Comparison of ENCODE assay signal across 2 cellular contexts in the genomic region with DNA sequence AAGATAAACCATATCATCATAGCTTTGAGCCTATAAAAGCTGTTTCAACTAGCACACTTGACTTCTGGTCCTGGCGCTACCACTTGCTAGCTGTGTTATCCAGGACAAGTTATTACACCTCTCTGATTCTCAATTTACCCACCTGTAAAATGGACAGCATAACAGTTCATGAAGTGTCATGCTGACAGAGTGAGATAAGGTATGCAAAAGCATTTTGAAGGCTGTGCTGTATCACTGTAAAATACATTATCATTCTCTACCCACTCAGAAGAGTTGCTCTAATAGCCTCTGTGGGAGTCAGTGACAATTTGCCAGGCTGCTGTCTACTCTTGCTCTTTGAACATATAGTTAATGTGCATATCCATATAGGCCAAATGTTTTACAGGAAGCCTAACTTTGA.
TF ChIP-seq lines count a peak whose summit lies in the region.

No MANE protein-coding gene starts in this region.

TF ChIP-seq in HepG2, 621 proteins besides CTCF, POLR2A, EP300 and RAD21:
- TF ChIP-seq ZNF629 (CRISPR knock-in tag; conservative IDR thresholded peaks at IDR 0.05) (0 out of 2 replicates have a peak, but pooled peaks have one; percentile 28), RARA (CRISPR knock-in tag; IDR thresholded peaks at IDR 0.05) (no peak), MEIS2 (CRISPR knock-in tag; IDR thresholded peaks at IDR 0.05) (no peak)

TF ChIP-seq in H1, 55 proteins besides CTCF, POLR2A, EP300 and RAD21:
- no peak for TF ChIP-seq RNF2 (IDR thresholded peaks at IDR 0.05; ENCODE audit: borderline replicate concordance, low read depth, low read length, missing control alignments, poor library complexity, severe bottlenecking)
- TF ChIP-seq CBX8 (IDR thresholded peaks at IDR 0.05; ENCODE audit: borderline replicate concordance, low read depth, low read length): no peak
- TF ChIP-seq CHD1 (IDR thresholded peaks at IDR 0.05; ENCODE audit: low read depth, low read length): no peak
- TF ChIP-seq CHD7 (IDR thresholded peaks at IDR 0.05; ENCODE audit: insufficient replicate concordance, low read length): no peak
- TF ChIP-seq MAFK (IDR thresholded peaks at IDR 0.05; ENCODE audit: low read depth, low read length): no peak
- TF ChIP-seq TEAD4 (IDR thresholded peaks at IDR 0.05; ENCODE audit: low read depth, low read length): no peak
- no peak for TF ChIP-seq NRF1 (IDR thresholded peaks at IDR 0.05; ENCODE audit: low read depth, low read length)
- TF ChIP-seq JUND (IDR thresholded peaks at IDR 0.05; ENCODE audit: low read length): no peak
- no peak for TF ChIP-seq SP4 (IDR thresholded peaks at IDR 0.05; ENCODE audit: low read length)
- TF ChIP-seq ATF2 (IDR thresholded peaks at IDR 0.05; ENCODE audit: low read length): no peak
- TF ChIP-seq KDM1A (IDR thresholded peaks at IDR 0.05; ENCODE audit: borderline replicate concordance, low read length): no peak
- TF ChIP-seq BRCA1 (IDR thresholded peaks at IDR 0.05; ENCODE audit: low read depth, low read length): no peak
- TF ChIP-seq JUN (IDR thresholded peaks at IDR 0.05; ENCODE audit: low read depth, low read length): no peak
- TF ChIP-seq HDAC2 (IDR thresholded peaks at IDR 0.05; ENCODE audit: borderline replicate concordance in 1 of 2, low read depth in 2 of 2, low read length in 2 of 2): no peak
- no peak for TF ChIP-seq CEBPB (IDR thresholded peaks at IDR 0.05; ENCODE audit: low read depth, low read length)
- TF ChIP-seq CHD2 (IDR thresholded peaks at IDR 0.05; ENCODE audit: low read length): no peak
- no peak for TF ChIP-seq SP1 (IDR thresholded peaks at IDR 0.05; ENCODE audit: low read depth, low read length)
- no peak for TF ChIP-seq EZH2 (IDR thresholded peaks at IDR 0.05; ENCODE audit: low read depth, low read length, severe bottlenecking)
- no peak for TF ChIP-seq NANOG (IDR thresholded peaks at IDR 0.05; ENCODE audit: insufficient read depth, low read depth, low read length, poor library complexity, severe bottlenecking)
TF ChIP-seq in H1: peak in this region for 0.
